8 cellular contexts compared by ENCODE assay signal in genomic region chr3:159764211-159765024, GRCh38.
DNase-seq lines count a peak whose midpoint lies in the region; ATAC-seq and TF ChIP-seq lines count a peak whose summit lies in the region.

No MANE protein-coding gene starts in this region.

- H3K4me3 Mint-ChIP-seq in IgD-negative memory B cell: peak overlapping the region; percentile 56 to 94 (median 84)
- peak overlapping the region; percentile 49 for H3K4me3 Mint-ChIP-seq in activated T-helper 17 cell treated with anti-CD3 and anti-CD28 coated beads, Interleukin-2, amount 50 U/mL, for 72 hours

- H3K27me3 ChIP-seq in neural cell (ENCODE audit: insufficient read depth, low read depth, low read length): peaks cover 38% of the 10 kb centered on the region

- H4K20me1 ChIP-seq in neural cell (ENCODE audit: insufficient read depth): no peaks in the 10 kb centered on the region

- peak; percentile 86 for DNase-seq in AG10803 (ENCODE audit: low read depth)
- DNase-seq in foreskin melanocyte: peak; percentile 59
- no peak for DNase-seq in OCI-M1 (lab: John Stamatoyannopoulos, UW)
- DNase-seq in NCI-H1694 treated with DMSO at 0.1 percent for 48 hours (lab: John Stamatoyannopoulos, UW): no peak

- ATAC-seq in GM18511 (IDR thresholded peaks at IDR 0.05; ENCODE audit: unreplicated experiment): peak; percentile 35
- ATAC-seq in activated T-helper 17 cell treated with anti-CD3 and anti-CD28 coated beads, Interleukin-2, amount 50 U/mL, for 72 hours (replicated peaks): no peak

- no peak for TF ChIP-seq CTCF in AG10803 (conservative IDR thresholded peaks at IDR 0.05; ENCODE audit: low read length)
- no peak for TF ChIP-seq CTCF in neural cell (IDR thresholded peaks at IDR 0.05; ENCODE audit: poor library complexity, severe bottlenecking)

- no peaks in the 10 kb centered on the region for H3K36me3 Mint-ChIP-seq in IgD-negative memory B cell
- H3K36me3 Mint-ChIP-seq in activated T-helper 17 cell treated with anti-CD3 and anti-CD28 coated beads, Interleukin-2, amount 50 U/mL, for 72 hours (ENCODE audit: low read depth): no peaks in the 10 kb centered on the region

- H3K27ac ChIP-seq in neural cell (ENCODE audit: low read length): no peak overlapping the region

- H3K27ac Mint-ChIP-seq in IgD-negative memory B cell: no peak overlapping the region
- H3K27ac Mint-ChIP-seq in activated T-helper 17 cell treated with anti-CD3 and anti-CD28 coated beads, Interleukin-2, amount 50 U/mL, for 72 hours: no peak overlapping the region

- H3K36me3 ChIP-seq in neural cell (ENCODE audit: insufficient read depth, low read length): no peaks in the 10 kb centered on the region

- peak overlapping the region; percentile 97 for H3K4me2 ChIP-seq in neural cell (ENCODE audit: low read length)

- no peaks in the 10 kb centered on the region for H3K9me2 ChIP-seq in neural cell (ENCODE audit: insufficient read depth, low read length)

- H3K9me3 ChIP-seq in neural cell (ENCODE audit: low read length): no peaks in the 10 kb centered on the region

- TF ChIP-seq EP300 in neural cell (conservative IDR thresholded peaks at IDR 0.05; ENCODE audit: poor library complexity, severe bottlenecking): no peak

- H3K4me1 Mint-ChIP-seq in IgD-negative memory B cell: peaks cover 5 to 14% (median 10%) of the 10 kb centered on the region in 3 donors
- H3K4me1 Mint-ChIP-seq in activated T-helper 17 cell treated with anti-CD3 and anti-CD28 coated beads, Interleukin-2, amount 50 U/mL, for 72 hours: no peaks in the 10 kb centered on the region

- H3K27me3 Mint-ChIP-seq in IgD-negative memory B cell: peaks cover 52% of the 10 kb centered on the region
- H3K27me3 Mint-ChIP-seq in activated T-helper 17 cell treated with anti-CD3 and anti-CD28 coated beads, Interleukin-2, amount 50 U/mL, for 72 hours: peaks cover 59% of the 10 kb centered on the region

- H3K9me3 Mint-ChIP-seq in IgD-negative memory B cell: peaks cover 0 to 3% (median 0%) of the 10 kb centered on the region in 3 donors
- no peaks in the 10 kb centered on the region for H3K9me3 Mint-ChIP-seq in activated T-helper 17 cell treated with anti-CD3 and anti-CD28 coated beads, Interleukin-2, amount 50 U/mL, for 72 hours

- peak overlapping the region; percentile 56 for H3K9ac ChIP-seq in neural cell (ENCODE audit: low read length)

- peak overlapping the region; percentile 85 for H3K4me3 ChIP-seq in AG10803 (ENCODE audit: low read length)
- H3K4me3 ChIP-seq in neural cell (ENCODE audit: low read length): peak overlapping the region; percentile 82

- H2AFZ ChIP-seq in neural cell (ENCODE audit: low read depth, low read length): no peak overlapping the region

- H3F3A ChIP-seq in neural cell (ENCODE audit: insufficient read depth, low read length, poor library complexity, severe bottlenecking): peaks cover 6% of the 10 kb centered on the region

- no peak for TF ChIP-seq RAD21 in neural cell (conservative IDR thresholded peaks at IDR 0.05)

- H3K79me2 ChIP-seq in neural cell (replicated peaks; ENCODE audit: insufficient read depth, low read length): no peaks in the 10 kb centered on the region

TF ChIP-seq in neural cell, 6 proteins besides CTCF, POLR2A, EP300 and RAD21:
- peak; percentile 12 for TF ChIP-seq POLR2AphosphoS5 (IDR thresholded peaks at IDR 0.05)
- no peak for TF ChIP-seq TAF1 (IDR thresholded peaks at IDR 0.05; ENCODE audit: low read depth)

Comparison
In these comparisons a context has a peak if more than half of its experiments do, and no peak if none do; other contexts are left out.
1. DNase-seq: peak in AG10803 (single experiment) and foreskin melanocyte (single experiment); none in OCI-M1 (single experiment) and NCI-H1694 treated with DMSO at 0.1 percent for 48 hours (single experiment).